In the genomic region with DNA sequence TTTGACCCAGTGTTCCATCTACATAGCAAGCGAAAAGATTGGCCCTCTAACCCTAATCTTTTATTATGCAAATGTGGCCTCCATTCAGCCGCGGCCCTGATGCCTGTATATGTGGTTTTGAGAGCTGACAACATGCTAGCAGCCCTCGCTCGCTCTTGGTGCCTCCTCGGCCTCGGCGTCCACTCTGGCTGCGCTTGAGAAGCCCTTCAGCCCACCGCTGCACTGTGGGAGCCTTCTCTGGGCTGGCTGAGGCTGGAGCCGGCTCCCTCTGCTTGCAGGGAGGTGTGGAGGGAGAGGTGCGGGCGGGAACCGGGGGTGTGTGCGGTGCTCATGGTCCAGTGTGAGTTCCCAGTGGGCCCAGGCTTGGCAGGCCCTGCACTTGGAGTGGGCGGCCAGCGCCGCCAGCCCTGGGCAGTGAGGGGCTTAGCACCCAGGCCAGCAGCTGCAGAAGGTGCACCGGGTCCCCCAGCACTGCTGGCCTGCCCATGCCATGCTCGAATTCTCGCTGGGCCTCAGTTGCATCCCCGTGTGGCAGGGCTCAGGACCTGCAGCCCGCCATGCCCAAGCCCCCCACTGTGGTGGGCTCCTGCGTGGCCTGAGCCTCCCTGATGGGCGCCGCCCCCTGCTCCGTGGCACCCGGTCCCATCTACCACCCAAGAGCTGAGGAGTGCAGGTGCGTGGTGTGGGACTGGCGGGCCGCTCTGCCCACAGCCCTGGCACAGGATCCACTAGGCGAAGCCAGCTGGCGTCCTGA, we compare ENCODE assay signal across 29 cellular contexts.
"Had no signal": no experiment of that assay in that cellular context is flagged by ENCODE, and none has a peak within 500 bp of the region (broad histone marks: within the 10 kb centered on the region; RNA-seq: fewer than 3 reads in every experiment).

No MANE protein-coding gene starts in this region.

- H3K4me1 ChIP-seq: ascending aorta, gastrocnemius medialis, transverse colon had no signal

- ATAC-seq: gastrocnemius medialis; left lobe of liver; mucosa of descending colon; stimulated activated naive B cell treated with anti-CD40 and anti-IgM and Interleukin-4, amounts not matched to agents 10 μg/mL and 1 μg/mL and 100 μg/mL, for 72 hours had no signal

- H3K4me3 ChIP-seq: ascending aorta, coronary artery, dorsolateral prefrontal cortex, gastrocnemius medialis, lung, mucosa of descending colon, transverse colon had no signal

- H3K27me3 ChIP-seq: ascending aorta, dorsolateral prefrontal cortex, gastrocnemius medialis, neutrophil, transverse colon had no signal

- H3K9me3 ChIP-seq: ascending aorta, gastrocnemius medialis had no signal

- H3K27ac ChIP-seq: ascending aorta, coronary artery, dorsolateral prefrontal cortex, gastrocnemius medialis, neutrophil, transverse colon, WERI-Rb-1 had no signal

- DNase-seq: activated CD4-positive, alpha-beta memory T cell treated with anti-CD3 and anti-CD28 coated beads for 36 hours; activated CD4-positive, alpha-beta T cell treated with anti-CD3 and anti-CD28 coated beads, Interleukin-2, amount 10 ng/mL, durations not matched to agents 24 days and 14 days; activated CD4-positive, CD25-positive, alpha-beta regulatory T cell treated with anti-CD3 and anti-CD28 coated beads, Interleukin-2, amount 50 U/mL, for 72 hours; activated CD8-positive, alpha-beta memory T cell treated with anti-CD3 and anti-CD28 coated beads, Interleukin-2, amount 50 U/mL, for 48 hours; activated gamma-delta T cell; activated naive CD4-positive, alpha-beta T cell treated with anti-CD3 and anti-CD28 coated beads, Interleukin-2, amount 10 ng/mL, durations not matched to agents 7 days and 5 days; activated naive CD8-positive, alpha-beta T cell treated with anti-CD3 and anti-CD28 coated beads, Interleukin-2, amount 10 ng/mL, durations not matched to agents 7 days and 5 days; activated T-cell treated with anti-CD3 and anti-CD28 coated beads, Interleukin-2, amount 50 U/mL, for 24 hours; dorsolateral prefrontal cortex; effector memory CD4-positive, alpha-beta T cell; erythroblast; gastrocnemius medialis; glutamatergic neuron; immature natural killer cell; mesendoderm; retina; stimulated activated CD4-positive, alpha-beta T cell treated with anti-CD3 and anti-CD28 coated beads, Interleukin-15, amount 100 ng/mL, for 24 hours; stimulated activated CD4-positive, alpha-beta T cell treated with anti-CD3 and anti-CD28 coated beads, Interleukin-2, amount 100 ng/mL, for 24 hours; stimulated activated naive B cell treated with anti-CD40 and anti-IgM and Interleukin-4, amounts not matched to agents 10 μg/mL and 1 μg/mL and 100 μg/mL, for 72 hours; SW 1271; T-helper 9 cell; transverse colon; WERI-Rb-1 had no signal

- H3K36me3 ChIP-seq: ascending aorta, gastrocnemius medialis, neutrophil, transverse colon, WERI-Rb-1 had no signal
